8 cellular contexts compared by ENCODE assay signal in genomic region chr13:99085139-99085845, GRCh38.
DNase-seq lines count a peak whose midpoint lies in the region; ATAC-seq and TF ChIP-seq lines count a peak whose summit lies in the region.

No MANE protein-coding gene starts in this region.

- H3K27me3 ChIP-seq in MM.1S (replicated peaks; ENCODE audit: insufficient read depth, low read length) (no peaks in the 10 kb centered on the region), iPS DF 6.9 (ENCODE audit: control insufficient read depth, insufficient read depth, low read length) (peaks cover 11% of the 10 kb centered on the region)

- H3K9me2 ChIP-seq in MM.1S (replicated peaks; ENCODE audit: insufficient read depth, low read length) = no peaks in the 10 kb centered on the region

- H3K27ac Mint-ChIP-seq in activated naive CD4-positive, alpha-beta T cell treated with anti-CD3 and anti-CD28 coated beads for 36 hours = peak overlapping the region; percentile 73

- no peak for TF ChIP-seq CTCF in MM.1S (IDR thresholded peaks at IDR 0.05; ENCODE audit: low read length)

- H3F3A ChIP-seq in MM.1S (ENCODE audit: insufficient read depth, low read length) = peaks cover 25% of the 10 kb centered on the region

- no peak overlapping the region for H2AFZ ChIP-seq in MM.1S (ENCODE audit: low read length)

- no peaks in the 10 kb centered on the region for H4K20me1 ChIP-seq in MM.1S (ENCODE audit: insufficient read depth, low read length)

- H3K9me3 Mint-ChIP-seq in activated naive CD4-positive, alpha-beta T cell treated with anti-CD3 and anti-CD28 coated beads for 36 hours = no peaks in the 10 kb centered on the region

- peaks cover 50% of the 10 kb centered on the region for H3K79me2 ChIP-seq in MM.1S (ENCODE audit: low read length)

- no peak overlapping the region for H3K9ac ChIP-seq in MM.1S (ENCODE audit: low read length)

- DNase-seq in MM.1S (no peak), iPS DF 6.9 (ENCODE audit: low read depth, low spot score) (no peak), NOMO-1 treated with dmso at 0.1 percent for 144 hours (lab: John Stamatoyannopoulos, UW; ENCODE audit: unreplicated experiment) (no peak), DMS153 treated with DMSO at 0.1 percent for 48 hours (lab: John Stamatoyannopoulos, UW; ENCODE audit: unreplicated experiment) (no peak), GDM1 (lab: John Stamatoyannopoulos, UW) (no peak)
- DNase-seq in activated naive CD4-positive, alpha-beta T cell treated with anti-CD3 and anti-CD28 coated beads for 36 hours = peak; percentile 29
- DNase-seq in stimulated activated CD8-positive, alpha-beta memory T cell treated with anti-CD3 and anti-CD28 coated beads, Interleukin-4, amount 100 ng/mL, for 48 hours = peak; percentile 44

- H3K4me3 ChIP-seq in MM.1S (ENCODE audit: low read length) (peak overlapping the region; percentile 67; the same call in 1 of the 2 replicates), iPS DF 6.9 (ENCODE audit: low read length) (peak overlapping the region; percentile 73; the same call in 1 of the 2 replicates)

- ATAC-seq in GM18907 (IDR thresholded peaks at IDR 0.05; ENCODE audit: unreplicated experiment) = no peak

- no peaks in the 10 kb centered on the region for H3K27me3 Mint-ChIP-seq in activated naive CD4-positive, alpha-beta T cell treated with anti-CD3 and anti-CD28 coated beads for 36 hours (ENCODE audit: low read depth)

- H3K27ac ChIP-seq in MM.1S (ENCODE audit: low read length) = no peak overlapping the region
- no peak overlapping the region for H3K27ac ChIP-seq in iPS DF 6.9 (ENCODE audit: low read length)

- CTCF ChIA-PET in activated naive CD4-positive, alpha-beta T cell treated with anti-CD3 and anti-CD28 coated beads for 36 hours (lab: Charles Lee) = interaction anchor here (0.7 to 1.3 kb wide), 5 partner anchors 9 to 562 kb away, joined by 3 to 4 read pairs (median 4); no protein-coding TSS in a partner anchor

- H3K4me3 Mint-ChIP-seq in activated naive CD4-positive, alpha-beta T cell treated with anti-CD3 and anti-CD28 coated beads for 36 hours = peak overlapping the region; percentile 82

- H3K36me3 Mint-ChIP-seq in activated naive CD4-positive, alpha-beta T cell treated with anti-CD3 and anti-CD28 coated beads for 36 hours (ENCODE audit: low read depth) = no peaks in the 10 kb centered on the region

- intact Hi-C loops in activated naive CD4-positive, alpha-beta T cell treated with anti-CD3 and anti-CD28 coated beads for 36 hours (cut with micrococcal nuclease) = loop anchor here (5.0 to 10.0 kb wide), 4 partner anchors 178 to 1650 kb away; partner anchors contain the start of gene RAP2A

- H3K9me3 ChIP-seq in MM.1S (replicated peaks; ENCODE audit: insufficient read depth, low read length) (no peaks in the 10 kb centered on the region), iPS DF 6.9 (ENCODE audit: control insufficient read depth, insufficient read depth, low read length) (no peaks in the 10 kb centered on the region)

- no CpG with 5 or more reads among the region's 29 CpGs for WGBS in iPS DF 6.9 (ENCODE audit: insufficient coverage, insufficient read length)

- H3K36me3 ChIP-seq in MM.1S (replicated peaks; ENCODE audit: insufficient read depth, low read length) (no peaks in the 10 kb centered on the region), iPS DF 6.9 (ENCODE audit: control insufficient read depth, insufficient read depth, low read length) (no peaks in the 10 kb centered on the region)

- H3K4me1 ChIP-seq in MM.1S (ENCODE audit: low read length) = peaks cover 23% of the 10 kb centered on the region
- H3K4me1 ChIP-seq in iPS DF 6.9 (ENCODE audit: control insufficient read depth, insufficient read depth, low read length) = 0 out of 2 replicates have a peak, but pooled peaks cover 1% of the 10 kb centered on the region

- H3K4me1 Mint-ChIP-seq in activated naive CD4-positive, alpha-beta T cell treated with anti-CD3 and anti-CD28 coated beads for 36 hours (ENCODE audit: low read depth) = peaks cover 35% of the 10 kb centered on the region

- peak overlapping the region; percentile 71; the same call in 1 of the 2 replicates for H3K4me2 ChIP-seq in MM.1S (ENCODE audit: low read depth, low read length)

Comparison
In these comparisons a context has a peak if more than half of its experiments do, and no peak if none do; other contexts are left out.
1. DNase-seq: peak in activated naive CD4-positive, alpha-beta T cell treated with anti-CD3 and anti-CD28 coated beads for 36 hours (single experiment) and stimulated activated CD8-positive, alpha-beta memory T cell treated with anti-CD3 and anti-CD28 coated beads, Interleukin-4, amount 100 ng/mL, for 48 hours (single experiment); none in MM.1S (single experiment), iPS DF 6.9 (single experiment), NOMO-1 treated with dmso at 0.1 percent for 144 hours (single experiment), DMS153 treated with DMSO at 0.1 percent for 48 hours (single experiment) and GDM1 (single experiment).